12 cellular contexts compared by ENCODE assay signal in the genomic region with DNA sequence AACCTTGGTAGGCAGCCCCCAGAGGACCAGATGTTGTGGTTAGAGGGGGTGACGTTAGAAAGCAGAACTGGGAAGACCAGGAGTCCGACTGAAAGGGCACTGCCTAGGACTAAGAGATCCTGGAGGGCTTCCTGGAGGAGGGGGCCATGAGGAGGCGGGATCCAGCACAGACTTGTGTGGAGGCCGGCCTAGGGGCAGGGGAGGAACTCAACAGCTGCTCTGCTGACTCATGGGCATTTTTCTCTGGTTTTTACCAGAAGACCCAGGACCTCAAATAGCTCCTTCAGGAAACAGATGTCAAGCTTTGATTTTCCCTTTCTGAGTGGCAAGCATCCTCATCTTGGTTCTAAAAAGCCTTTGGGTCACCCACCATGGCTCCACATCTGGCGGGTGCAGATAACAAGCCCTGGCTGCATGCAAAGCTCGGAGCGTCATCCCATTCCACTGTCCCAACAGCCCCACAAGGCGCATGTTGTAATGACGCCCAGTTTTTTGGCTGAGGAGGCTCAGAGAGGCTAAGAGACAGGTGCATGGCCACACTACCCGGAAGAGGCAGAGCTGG. TPM values are rescaled to one million over a fixed set of nuclear protein-coding genes. Genes with fewer than 3 reads are reported as not detected.
DNase-seq lines count a peak whose midpoint lies in the region; ATAC-seq, FAIRE-seq and TF ChIP-seq lines count a peak whose summit lies in the region.
"Had no signal": no experiment of that assay in that cellular context is flagged by ENCODE, and none has a peak within 500 bp of the region (broad histone marks: within the 10 kb centered on the region; RNA-seq: fewer than 3 reads in every experiment).

No MANE protein-coding gene starts in this region.

- peak; percentile 90 for FAIRE-seq in GM12891 (lab: Jason Lieb, UNC)
- FAIRE-seq: TTC549 had no signal

- TF ChIP-seq CTCF in foreskin keratinocyte (conservative IDR thresholded peaks at IDR 0.05), result no peak
- TF ChIP-seq CTCF in prostate gland (IDR thresholded peaks at IDR 0.05), result no peak

- H3K27ac Mint-ChIP-seq in activated naive CD8-positive, alpha-beta T cell, result peak overlapping the region; percentile 64
- H3K27ac Mint-ChIP-seq in naive thymus-derived CD4-positive, alpha-beta T cell, result peak overlapping the region; percentile 14 to 90 (median 64)

- intact Hi-C loops in naive thymus-derived CD4-positive, alpha-beta T cell (cut with micrococcal nuclease), result no loop called here
- intact Hi-C loops in prostate gland (cut with DNase I), result no loop called here

- H3K9me3 ChIP-seq in naive thymus-derived CD4-positive, alpha-beta T cell (ENCODE audit: control insufficient read depth in 2 of 3, low read length in 3 of 3), result no peaks in the 10 kb centered on the region
- H3K9me3 ChIP-seq in prostate gland, result no peaks in the 10 kb centered on the region

- H3K27me3 Mint-ChIP-seq in activated naive CD8-positive, alpha-beta T cell, result no peaks in the 10 kb centered on the region
- no peaks in the 10 kb centered on the region for H3K27me3 Mint-ChIP-seq in naive thymus-derived CD4-positive, alpha-beta T cell

- peak; percentile 53 for DNase-seq in GM12891 (ENCODE audit: insufficient read length, low spot score)
- DNase-seq in Jurkat, Clone E6-1 (ENCODE audit: low read depth, low spot score), result peak; percentile 68
- DNase-seq in naive thymus-derived CD4-positive, alpha-beta T cell, result peak in 1 of 9 donors; percentile 23
- DNase-seq in foreskin keratinocyte, result no peak
- DNase-seq in prostate gland (ENCODE audit: low spot score), result no peak
- DNase-seq: cortex of kidney; left ventricle myocardium superior; stimulated activated CD4-positive, alpha-beta T cell treated with anti-CD3 and anti-CD28 coated beads, Interleukin-1b, Interleukin-23, amount 100 ng/mL, for 48 hours had no signal

- H3K4me1 ChIP-seq in naive thymus-derived CD4-positive, alpha-beta T cell (ENCODE audit: control insufficient read depth in 2 of 2, insufficient read depth in 2 of 2, low read length in 2 of 2), result peaks cover 13 to 24% of the 10 kb centered on the region in 2 donors
- H3K4me1 ChIP-seq in foreskin keratinocyte (no peaks in the 10 kb centered on the region), prostate gland (replicated peaks) (no peaks in the 10 kb centered on the region)

- no peak overlapping the region for H3K4me3 ChIP-seq in Jurkat, Clone E6-1 (ENCODE audit: low read length)
- no peak overlapping the region for H3K4me3 ChIP-seq in naive thymus-derived CD4-positive, alpha-beta T cell (ENCODE audit: low read length)
- no peak overlapping the region for H3K4me3 ChIP-seq in prostate gland

- H3K36me3 Mint-ChIP-seq in activated naive CD8-positive, alpha-beta T cell, result peaks cover 10% of the 10 kb centered on the region
- peaks cover 0 to 56% (median 27%) of the 10 kb centered on the region in 5 donors for H3K36me3 Mint-ChIP-seq in naive thymus-derived CD4-positive, alpha-beta T cell

- no peaks in the 10 kb centered on the region for H3K27me3 ChIP-seq in naive thymus-derived CD4-positive, alpha-beta T cell (ENCODE audit: control insufficient read depth in 2 of 2, insufficient read depth in 2 of 2, low read length in 2 of 2)
- no peaks in the 10 kb centered on the region for H3K27me3 ChIP-seq in foreskin keratinocyte
- no peaks in the 10 kb centered on the region for H3K27me3 ChIP-seq in prostate gland (replicated peaks; ENCODE audit: insufficient read depth)

- H3K4me3 Mint-ChIP-seq in activated naive CD8-positive, alpha-beta T cell, result no peak overlapping the region
- peak overlapping the region in 1 of 10 donors; percentile 16 for H3K4me3 Mint-ChIP-seq in naive thymus-derived CD4-positive, alpha-beta T cell

- H3K36me3 ChIP-seq in naive thymus-derived CD4-positive, alpha-beta T cell (ENCODE audit: control insufficient read depth in 2 of 3, insufficient read depth in 3 of 3, low read length in 3 of 3), result peaks cover 4 to 60% (median 19%) of the 10 kb centered on the region in 3 experiments
- H3K36me3 ChIP-seq in prostate gland, result no peaks in the 10 kb centered on the region

- ATAC-seq in naive thymus-derived CD4-positive, alpha-beta T cell, result no peak
- ATAC-seq in GM18858 (IDR thresholded peaks at IDR 0.05; ENCODE audit: unreplicated experiment) (no peak), HG03342 (IDR thresholded peaks at IDR 0.05; ENCODE audit: unreplicated experiment) (no peak), foreskin keratinocyte (no peak)
- ATAC-seq: left ventricle myocardium superior had no signal

- POLR2A ChIA-PET in naive thymus-derived CD4-positive, alpha-beta T cell (lab: Charles Lee), result interaction anchor here (1.4 to 3.4 kb wide), 2 partner anchors 9 to 27 kb away, joined by 5 to 12 read pairs; no protein-coding TSS in a partner anchor

- no peak overlapping the region for H3K27ac ChIP-seq in naive thymus-derived CD4-positive, alpha-beta T cell (ENCODE audit: low read depth, low read length)
- H3K27ac ChIP-seq in foreskin keratinocyte (no peak overlapping the region), prostate gland (no peak overlapping the region)

- WGBS in prostate gland, result 85% methylated on average over 10 of the region's 10 CpGs

- peak; percentile 5; the same call in 1 of the 2 replicates for TF ChIP-seq POLR2A in GM12891 (IDR thresholded peaks at IDR 0.05; ENCODE audit: low read depth, low read length)
- TF ChIP-seq POLR2A in prostate gland (IDR thresholded peaks at IDR 0.05), result no peak

- peaks cover 47% of the 10 kb centered on the region for H3K4me1 Mint-ChIP-seq in activated naive CD8-positive, alpha-beta T cell (ENCODE audit: low read depth)
- H3K4me1 Mint-ChIP-seq in naive thymus-derived CD4-positive, alpha-beta T cell, result peaks cover 24 to 69% (median 54%) of the 10 kb centered on the region in 7 donors

- CTCF ChIA-PET in naive thymus-derived CD4-positive, alpha-beta T cell (lab: Charles Lee), result interaction anchor here (0.6 to 0.7 kb wide), 2 partner anchors 34 to 270 kb away, joined by 3 read pairs; no protein-coding TSS in a partner anchor

- no peaks in the 10 kb centered on the region for H3K9me3 Mint-ChIP-seq in activated naive CD8-positive, alpha-beta T cell (ENCODE audit: low read depth)
- no peaks in the 10 kb centered on the region for H3K9me3 Mint-ChIP-seq in naive thymus-derived CD4-positive, alpha-beta T cell

TF ChIP-seq in GM12891, 5 proteins besides CTCF, POLR2A, EP300 and RAD21:
- TF ChIP-seq POLR2AphosphoS5 (IDR thresholded peaks at IDR 0.05; ENCODE audit: low read depth, low read length) (peak; percentile 78), TAF1 (IDR thresholded peaks at IDR 0.05; ENCODE audit: low read depth, low read length) (no peak), PAX5 (IDR thresholded peaks at IDR 0.05; ENCODE audit: insufficient read depth, low read length, severe bottlenecking) (peak; percentile 38), POU2F2 (IDR thresholded peaks at IDR 0.05; ENCODE audit: low read depth, low read length) (peak; percentile 16; the same call in 1 of the 2 replicates), SPI1 (IDR thresholded peaks at IDR 0.05; ENCODE audit: low read depth, low read length) (peak; percentile 91)

RNA-seq across cellular contexts. Expression of a gene that starts 29.0 kb away (rescaled TPM):
- polyA plus RNA-seq in GM12891 (2012; ENCODE audit: low read depth, missing spikeins), result 39.6 TPM
- polyA plus RNA-seq in Jurkat, Clone E6-1 (2012; ENCODE audit: insufficient read depth, insufficient read length), result 0.55 TPM
- 10 to 100 TPM; 24.6 to 40.9 (median 31.4) TPM for total RNA-seq in naive thymus-derived CD4-positive, alpha-beta T cell
- 10 to 100 TPM; 37.1 to 52.1 TPM for polyA plus RNA-seq in naive thymus-derived CD4-positive, alpha-beta T cell
- total RNA-seq in foreskin keratinocyte (0.14 and 0.18 TPM in 2 replicates), prostate gland (under 1 TPM; 0.32 to 0.57 TPM)
- 0.08 and 0.12 TPM in 2 replicates for polyA plus RNA-seq in foreskin keratinocyte

Comparison
In these comparisons a context has a peak if more than half of its experiments do, and no peak if none do; other contexts are left out.
1. DNase-seq: peak in GM12891 (single experiment) and Jurkat, Clone E6-1 (single experiment); none in foreskin keratinocyte (0 of 2) and prostate gland (single experiment).
2. RNA of a gene that starts 29.0 kb away (total RNA-seq): 24.6 to 40.9 TPM in naive thymus-derived CD4-positive, alpha-beta T cell; 0.32 to 0.57 TPM in prostate gland and 0.14 to 0.18 TPM in foreskin keratinocyte; every median in the first group is over 10 times any median in the second.